ENCODE assay signal across 10 cellular contexts in the genomic region with DNA sequence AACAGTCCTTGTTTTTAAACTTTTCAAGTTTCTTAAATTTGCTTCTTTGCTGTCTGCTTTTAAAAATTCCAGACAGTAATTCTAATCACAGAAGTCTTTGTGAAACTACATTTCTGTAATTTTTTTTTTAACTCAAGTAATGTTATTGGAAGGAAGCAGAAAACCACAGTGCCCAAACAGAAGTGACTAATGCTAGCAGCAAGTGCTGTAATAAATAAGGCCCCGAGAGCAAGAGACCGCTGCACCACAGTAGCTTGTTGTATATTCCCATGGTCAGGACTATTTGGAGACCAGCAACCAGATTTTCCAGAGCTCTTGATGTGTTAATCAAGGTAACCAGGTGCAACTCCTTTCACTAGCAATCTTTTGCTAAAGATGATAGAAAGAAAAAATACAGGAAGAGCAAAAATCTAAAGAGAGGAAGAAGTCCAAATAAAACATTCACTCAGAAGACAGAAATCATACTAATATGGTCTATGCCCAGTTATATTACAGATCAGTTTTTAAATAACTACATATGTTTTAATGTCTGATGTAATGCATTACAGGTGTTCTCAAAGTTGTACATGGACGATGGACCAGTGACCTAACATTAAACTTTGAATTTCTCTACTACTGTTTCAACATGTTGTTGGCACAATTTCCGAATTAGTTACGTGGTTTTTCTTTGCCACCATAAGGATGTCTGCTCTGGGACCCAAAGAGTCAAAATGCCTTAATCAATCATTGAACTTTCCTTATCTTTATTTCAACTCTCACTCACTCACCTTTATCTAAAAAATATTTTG. TPM values are rescaled to one million over a fixed set of nuclear protein-coding genes. Genes with fewer than 3 reads are reported as not detected.
DNase-seq lines count a peak whose midpoint lies in the region; ATAC-seq, FAIRE-seq and TF ChIP-seq lines count a peak whose summit lies in the region.
"Had no signal": no experiment of that assay in that cellular context is flagged by ENCODE, and none has a peak within 500 bp of the region (broad histone marks: within the 10 kb centered on the region; RNA-seq: fewer than 3 reads in every experiment).

No MANE protein-coding gene starts in this region.

- no peak overlapping the region for H3K27ac ChIP-seq in gastroesophageal sphincter
- H3K27ac ChIP-seq: KMS-11 had no signal

- H3K4me3 ChIP-seq in gastroesophageal sphincter = no peak overlapping the region
- H3K4me3 ChIP-seq: upper lobe of left lung had no signal

- no peak for TF ChIP-seq POLR2A in H54 (IDR thresholded peaks at IDR 0.05; ENCODE audit: low read depth, low read length)
- TF ChIP-seq POLR2A in gastroesophageal sphincter (IDR thresholded peaks at IDR 0.05) = no peak

- H3K4me1 ChIP-seq in gastroesophageal sphincter = peaks cover 22 to 99% (median 36%) of the 10 kb centered on the region in 3 donors

- no peak for TF ChIP-seq EP300 in gastroesophageal sphincter (IDR thresholded peaks at IDR 0.05)

- no peaks in the 10 kb centered on the region for H3K9me3 ChIP-seq in gastroesophageal sphincter
- H3K9me3 ChIP-seq: upper lobe of left lung had no signal

- no peaks in the 10 kb centered on the region for H3K27me3 ChIP-seq in gastroesophageal sphincter
- H3K27me3 ChIP-seq: upper lobe of left lung had no signal

- FAIRE-seq in H54 (lab: Jason Lieb, UNC) = peak; percentile 41
- FAIRE-seq in RCC 7860 (lab: Jason Lieb, UNC) = peak; percentile 81

- peak; percentile 35 for ATAC-seq in gastroesophageal sphincter

- no peak for TF ChIP-seq CTCF in gastroesophageal sphincter (IDR thresholded peaks at IDR 0.05)

- DNase-seq in GM04503 (ENCODE audit: low read depth) (peak; percentile 75), H54 (ENCODE audit: insufficient read length, low spot score) (peak; percentile 15), RCC 7860 (ENCODE audit: low spot score) (peak; percentile 61), germinal center (ENCODE audit: low spot score) (no peak), NCI-H2081 (lab: John Stamatoyannopoulos, UW) (no peak), SHP77 treated with DMSO at 0.1 percent for 48 hours (lab: John Stamatoyannopoulos, UW) (no peak)
- DNase-seq in stimulated activated CD4-positive, alpha-beta T cell treated with anti-CD3 and anti-CD28 coated beads, Interleukin-4, amount 100 ng/mL, for 24 hours = no peak
- DNase-seq: upper lobe of left lung had no signal

- WGBS in gastroesophageal sphincter (ENCODE audit: low coverage in 1 of 2), 2 donors = 48% methylated on average over 5 of the region's 5 CpGs

- H3K36me3 ChIP-seq in gastroesophageal sphincter = no peaks in the 10 kb centered on the region
- H3K36me3 ChIP-seq: upper lobe of left lung had no signal

RNA-seq across cellular contexts. Expression of gene WWTR1, which starts 36.4 kb away (rescaled TPM):
- total RNA-seq in gastroesophageal sphincter = 100 to 1,000 TPM; 239 to 482 (median 321) TPM

Comparison
In these comparisons a context has a peak if more than half of its experiments do, and no peak if none do; other contexts are left out.
1. DNase-seq: peak in GM04503 (single experiment), H54 (single experiment) and RCC 7860 (single experiment); none in germinal center (single experiment), stimulated activated CD4-positive, alpha-beta T cell treated with anti-CD3 and anti-CD28 coated beads, Interleukin-4, amount 100 ng/mL, for 24 hours (single experiment), NCI-H2081 (0 of 2) and SHP77 treated with DMSO at 0.1 percent for 48 hours (single experiment).